30 cellular contexts compared by ENCODE assay signal in the genomic region with DNA sequence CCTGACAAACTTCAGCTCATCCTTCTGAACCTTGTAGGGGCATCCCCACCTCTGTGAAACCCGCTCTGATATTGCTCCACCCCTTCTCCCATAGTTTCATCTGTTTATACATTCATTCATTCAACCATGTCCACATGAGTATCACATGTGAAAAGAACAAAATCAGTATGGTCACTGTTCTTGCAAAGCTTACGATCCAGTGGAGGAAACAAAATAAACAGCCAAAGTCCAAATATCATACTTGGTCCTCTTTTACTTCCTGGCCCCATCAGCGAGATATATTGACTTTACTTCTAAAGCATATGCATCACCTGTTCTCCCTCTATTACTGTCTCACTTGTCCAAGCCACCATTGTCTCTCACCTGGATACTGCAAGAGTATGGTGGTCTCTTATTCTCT. TPM values are rescaled to one million over a fixed set of nuclear protein-coding genes. Genes with fewer than 3 reads are reported as not detected.
"Had no signal": no experiment of that assay in that cellular context is flagged by ENCODE, and none has a peak within 500 bp of the region (broad histone marks: within the 10 kb centered on the region; RNA-seq: fewer than 3 reads in every experiment).

No MANE protein-coding gene starts in this region.

- H3K4me1 ChIP-seq: ascending aorta had no signal

- H3K36me3 ChIP-seq: ascending aorta, cardiac muscle cell had no signal

- H3K27ac ChIP-seq: ascending aorta, cardiac muscle cell, VCaP had no signal

- ATAC-seq: activated CD8-positive, alpha-beta T cell treated with anti-CD3 and anti-CD28 coated beads for 36 hours; activated naive CD8-positive, alpha-beta T cell treated with anti-CD3 and anti-CD28 coated beads, Interleukin-2, amount 50 U/mL, for 24 hours had no signal

- H3K9me3 ChIP-seq: ascending aorta had no signal

- H3K27me3 ChIP-seq: ascending aorta, cardiac muscle cell had no signal

- H3K4me3 ChIP-seq: ascending aorta, cardiac muscle cell had no signal

- DNase-seq: activated B cell treated with CpG ODN at 0.5 μM for 24 hours; activated CD4-positive, alpha-beta memory T cell treated with anti-CD3 and anti-CD28 coated beads for 36 hours; activated CD4-positive, alpha-beta T cell treated with anti-CD3 and anti-CD28 coated beads for 4 hours; activated CD4-positive, alpha-beta T cell treated with anti-CD3 and anti-CD28 coated beads, Interleukin-2, amount 10 ng/mL, durations not matched to agents 24 days and 14 days; activated CD4-positive, alpha-beta T cell treated with anti-CD3 and anti-CD28 coated beads, Interleukin-2, amount 50 U/mL, for 1 hour; activated CD4-positive, alpha-beta T cell treated with anti-CD3 and anti-CD28 coated beads, Interleukin-2, amount 50 U/mL, for 4 hours; activated CD4-positive, CD25-positive, alpha-beta regulatory T cell treated with anti-CD3 and anti-CD28 coated beads, Interleukin-2, amount 50 U/mL, for 72 hours; activated CD8-positive, alpha-beta memory T cell treated with anti-CD3 and anti-CD28 coated beads, Interleukin-2, amount 50 U/mL, for 48 hours; activated CD8-positive, alpha-beta T cell treated with anti-CD3 and anti-CD28 coated beads for 36 hours; activated effector memory CD4-positive, alpha-beta T cell treated with Interleukin-2 at 50 U/mL for 16 hours; activated gamma-delta T cell; activated naive CD4-positive, alpha-beta T cell treated with anti-CD3 and anti-CD28 coated beads, Interleukin-2, amount 10 ng/mL, durations not matched to agents 7 days and 5 days; activated naive CD4-positive, alpha-beta T cell treated with Interleukin-2 at 50 U/mL for 16 hours; activated naive CD8-positive, alpha-beta T cell treated with anti-CD3 and anti-CD28 coated beads, Interleukin-2, amount 10 ng/mL, durations not matched to agents 7 days and 5 days; activated naive CD8-positive, alpha-beta T cell treated with anti-CD3 and anti-CD28 coated beads, Interleukin-2, amount 50 U/mL, for 24 hours; activated T-cell treated with anti-CD3 and anti-CD28 coated beads, Interleukin-2, amount 50 U/mL, for 24 hours; activated T-cell treated with anti-CD3 and anti-CD28 coated beads, Interleukin-2, amount 50 U/mL, for 48 hours; amygdala; anterior cingulate cortex; caudate nucleus; cerebellar nuclear complex; T-helper 1 cell; T-helper 2 cell; T-helper 9 cell had no signal

RNA-seq across cellular contexts. Expression of a gene that starts 35.6 kb away (rescaled TPM):
- total RNA-seq: activated B cell treated with CpG ODN at 0.5 μM for 24 hours; activated CD4-positive, alpha-beta memory T cell treated with anti-CD3 and anti-CD28 coated beads for 36 hours; activated CD4-positive, alpha-beta T cell treated with anti-CD3 and anti-CD28 coated beads, Interleukin-2, amount 10 ng/mL, durations not matched to agents 24 days and 14 days; activated CD8-positive, alpha-beta memory T cell treated with anti-CD3 and anti-CD28 coated beads for 36 hours; activated CD8-positive, alpha-beta T cell treated with anti-CD3 and anti-CD28 coated beads for 36 hours; activated naive CD8-positive, alpha-beta T cell treated with anti-CD3 and anti-CD28 coated beads, Interleukin-2, amount 10 ng/mL, durations not matched to agents 7 days and 5 days; activated T-helper 2 cell treated with anti-CD3 and anti-CD28 coated beads, Interferon-gamma antibody, Interleukin-2, Interleukin-4, amounts not matched to agents 10 μg/mL and 5 μg/mL and 100 μg/mL, durations not matched to agents 14 hours and 24 hours and 36 hours; bronchial epithelial cell; cardiac muscle cell had no signal
- polyA plus RNA-seq: cardiac muscle cell had no signal
